ENCODE assay signal across 32 cellular contexts in the genomic region with DNA sequence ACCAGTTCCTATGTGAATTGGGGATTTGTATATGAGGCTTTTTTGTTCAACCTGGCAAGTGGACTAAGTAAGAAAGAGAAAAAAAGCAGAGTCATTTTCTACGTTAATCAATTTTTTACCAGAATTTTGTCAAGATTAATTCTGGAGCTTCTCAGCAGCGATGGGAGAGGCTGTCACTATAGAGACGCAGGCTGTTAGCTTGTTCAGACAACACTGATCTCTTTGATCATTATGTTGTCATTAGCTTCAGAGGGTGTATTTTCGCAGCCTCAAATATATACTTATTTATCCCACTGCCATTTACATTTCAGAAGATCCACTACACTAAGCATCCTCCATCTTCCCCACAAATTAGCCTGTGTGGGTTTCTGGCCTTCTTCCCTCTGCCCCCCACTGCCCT.
"Had no signal": no experiment of that assay in that cellular context is flagged by ENCODE, and none has a peak within 500 bp of the region (broad histone marks: within the 10 kb centered on the region; RNA-seq: fewer than 3 reads in every experiment).

No MANE protein-coding gene starts in this region.

- DNase-seq: activated effector memory CD4-positive, alpha-beta T cell treated with anti-CD3 and anti-CD28 coated beads, Interleukin-2, amount 50 U/mL, for 16 hours; activated effector memory CD4-positive, alpha-beta T cell treated with Interleukin-2 at 50 U/mL for 16 hours; activated gamma-delta T cell; activated gamma-delta T cell treated with Interleukin-2 at 50 U/mL for 16 hours; activated naive CD4-positive, alpha-beta T cell; activated naive CD4-positive, alpha-beta T cell treated with anti-CD3 and anti-CD28 coated beads for 36 hours; activated naive CD4-positive, alpha-beta T cell treated with anti-CD3 and anti-CD28 coated beads, Interleukin-2, amount 10 ng/mL, durations not matched to agents 7 days and 5 days; activated naive CD4-positive, alpha-beta T cell treated with anti-CD3 and anti-CD28 coated beads, Interleukin-2, amount 50 U/mL, for 16 hours; activated naive CD4-positive, alpha-beta T cell treated with Interleukin-2 at 50 U/mL for 16 hours; activated naive CD8-positive, alpha-beta T cell treated with anti-CD3 and anti-CD28 coated beads for 36 hours; activated naive CD8-positive, alpha-beta T cell treated with anti-CD3 and anti-CD28 coated beads, Interleukin-2, amount 10 ng/mL, durations not matched to agents 7 days and 5 days; activated naive CD8-positive, alpha-beta T cell treated with anti-CD3 and anti-CD28 coated beads, Interleukin-2, amount 50 U/mL, for 24 hours; activated T-cell treated with anti-CD3 and anti-CD28 coated beads for 4 hours; activated T-cell treated with anti-CD3 and anti-CD28 coated beads, Interleukin-2, amount 50 U/mL, for 1 hour; activated T-cell treated with anti-CD3 and anti-CD28 coated beads, Interleukin-2, amount 50 U/mL, for 24 hours; activated T-cell treated with anti-CD3 and anti-CD28 coated beads, Interleukin-2, amount 50 U/mL, for 4 hours; activated T-cell treated with anti-CD3 and anti-CD28 coated beads, Interleukin-2, amount 50 U/mL, for 72 hours; adrenal gland; amniotic stem cell; amygdala; anterior cingulate cortex; aorta; body of pancreas; brain microvascular endothelial cell; caudate nucleus; central memory CD4-positive, alpha-beta T cell; cerebellar nuclear complex had no signal

- H3K9me3 ChIP-seq: adrenal gland, ascending aorta, body of pancreas, breast epithelium had no signal

- ATAC-seq: activated naive CD4-positive, alpha-beta T cell treated with anti-CD3 and anti-CD28 coated beads, Interleukin-2, amount 50 U/mL, for 72 hours; activated naive CD8-positive, alpha-beta T cell treated with anti-CD3 and anti-CD28 coated beads, Interleukin-2, amount 50 U/mL, for 24 hours; activated T-cell treated with anti-CD3 and anti-CD28 coated beads, Interleukin-2, amount 50 U/mL, for 4 hours; activated T-cell treated with anti-CD3 and anti-CD28 coated beads, Interleukin-2, amount 50 U/mL, for 72 hours; activated T-helper 17 cell treated with anti-CD3 and anti-CD28 coated beads, Interleukin-2, amount 50 U/mL, for 72 hours; body of pancreas had no signal

- H3K27ac ChIP-seq: adrenal gland, ascending aorta, body of pancreas, brain microvascular endothelial cell, breast epithelium, cardiac muscle cell had no signal

- H3K27me3 ChIP-seq: ascending aorta, body of pancreas, brain microvascular endothelial cell, cardiac muscle cell had no signal

- H3K4me3 ChIP-seq: adrenal gland, ascending aorta, body of pancreas, breast epithelium, cardiac muscle cell had no signal

- H3K36me3 ChIP-seq: adrenal gland, ascending aorta, brain microvascular endothelial cell, breast epithelium, cardiac muscle cell had no signal

- H3K4me1 ChIP-seq: adrenal gland, ascending aorta, body of pancreas, breast epithelium had no signal
